Comparison of ENCODE assay signal across 6 cellular contexts in the genomic region with DNA sequence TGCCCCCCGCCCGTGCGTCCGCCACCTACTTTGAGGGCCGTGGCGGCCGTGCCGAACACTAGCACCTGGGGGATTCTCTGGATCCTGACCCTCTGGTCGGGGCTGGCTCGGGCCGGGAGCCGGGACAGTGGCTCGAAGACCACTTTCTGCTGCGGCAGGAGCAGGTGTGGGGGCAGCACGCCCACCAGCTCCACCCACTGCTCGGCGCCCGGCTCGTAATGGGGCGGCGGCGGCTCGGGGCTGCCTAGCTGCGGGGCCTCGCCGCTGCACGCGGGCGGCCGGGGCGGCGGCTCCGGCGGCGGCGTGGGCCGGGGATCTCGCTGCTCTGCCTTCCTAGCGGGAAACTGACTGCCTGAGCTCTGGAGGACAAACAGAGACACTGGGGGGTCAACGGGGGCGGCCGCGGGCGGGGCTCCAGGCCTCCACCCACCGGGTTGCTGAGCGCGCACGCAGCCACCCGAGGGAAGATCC. TPM values are rescaled to one million over a fixed set of nuclear protein-coding genes. Genes with fewer than 3 reads are reported as not detected.
DNase-seq lines count a peak whose midpoint lies in the region; TF ChIP-seq lines count a peak whose summit lies in the region.

No MANE protein-coding gene starts in this region.

- CTCF ChIA-PET in HEK293T (lab: Yijun Ruan, JAX): no interaction called here

- H3K27me3 ChIP-seq in BLaER1 treated with 17β-estradiol and CSF1 and Interleukin-3, amounts not matched to agents 10 nM and 100 nM: peaks cover 12 to 28% (median 21%) of the 10 kb centered on the region in 11 experiments; a peak in 21 of 22 replicates
- H3K27me3 ChIP-seq in adrenal gland: no peaks in the 10 kb centered on the region

- H3K36me3 ChIP-seq in BLaER1 treated with 17β-estradiol and CSF1 and Interleukin-3, amounts not matched to agents 10 nM and 100 nM: peaks cover 0 to 55% (median 31%) of the 10 kb centered on the region in 11 experiments; a peak in 19 of 22 replicates
- H3K36me3 ChIP-seq in adrenal gland (replicated peaks in 1 of 2) (peaks cover 0 to 3% of the 10 kb centered on the region in 2 donors), mesodermal cell (ENCODE audit: control insufficient read depth, insufficient read depth, low read length) (peaks cover 22% of the 10 kb centered on the region)

- peak overlapping the region in 10 of 11 experiments; percentile 20 to 57 (median 44); a peak in 18 of 22 replicates for H3K27ac ChIP-seq in BLaER1 treated with 17β-estradiol and CSF1 and Interleukin-3, amounts not matched to agents 10 nM and 100 nM
- H3K27ac ChIP-seq in adrenal gland (peak overlapping the region in 4 of 5 donors; percentile 7 to 66 (median 43)), mesodermal cell (ENCODE audit: low read depth, low read length, severe bottlenecking) (no peak overlapping the region)

- H3K9ac ChIP-seq in BLaER1 treated with 17β-estradiol and CSF1 and Interleukin-3, amounts not matched to agents 10 nM and 100 nM: peak overlapping the region; percentile 40 to 72 (median 68); a peak in 20 of 22 replicates

- WGBS in adrenal gland, 4 donors: 8 to 28% (median 11%) methylated on average over 14 to 49 of the region's 49 CpGs; no CpG with 5 or more reads in 1 of the 4 donors
- 5% methylated on average over 19 to 44 of the region's 49 CpGs for WGBS in mesodermal cell (ENCODE audit: insufficient coverage in 2 of 2), 2 experiments

- H3K4me3 ChIP-seq in BLaER1 treated with 17β-estradiol and CSF1 and Interleukin-3, amounts not matched to agents 10 nM and 100 nM: peak overlapping the region; percentile 25 to 61 (median 46); a peak in 17 of 20 replicates
- H3K4me3 ChIP-seq in adrenal gland: peak overlapping the region in 2 of 4 donors; percentile 22 to 74
- peak overlapping the region; percentile 33 for H3K4me3 ChIP-seq in mesodermal cell (ENCODE audit: extremely low read depth, insufficient read depth, low read length, poor library complexity, severe bottlenecking)

- POLR2A ChIA-PET in HEK293T (lab: Yijun Ruan, JAX): no interaction called here

- intact Hi-C loops in adrenal gland (cut with DNase I): no loop called here
- intact Hi-C loops in posterior vena cava (cut with DNase I): no loop called here

- peaks cover 0 to 8% (median 0%) of the 10 kb centered on the region in 11 experiments; a peak in 1 of 22 replicates for H4K20me1 ChIP-seq in BLaER1 treated with 17β-estradiol and CSF1 and Interleukin-3, amounts not matched to agents 10 nM and 100 nM

- H3K9me3 ChIP-seq in BLaER1 treated with 17β-estradiol and CSF1 and Interleukin-3, amounts not matched to agents 10 nM and 100 nM (replicated peaks in 1 of 11): no peaks in the 10 kb centered on the region
- no peaks in the 10 kb centered on the region for H3K9me3 ChIP-seq in adrenal gland (replicated peaks in 1 of 3)
- H3K9me3 ChIP-seq in mesodermal cell (ENCODE audit: control insufficient read depth, low read length): no peaks in the 10 kb centered on the region

- no peak for TF ChIP-seq CTCF in adrenal gland (IDR thresholded peaks at IDR 0.05)

- DNase-seq in adrenal gland (no peak), HEK293T (ENCODE audit: extremely low spot score) (no peak), NCI-H1694 (lab: John Stamatoyannopoulos, UW) (no peak), posterior vena cava (ENCODE audit: low spot score) (no peak)

- H3K4me1 ChIP-seq in BLaER1 treated with 17β-estradiol and CSF1 and Interleukin-3, amounts not matched to agents 10 nM and 100 nM: peaks cover 52 to 61% (median 58%) of the 10 kb centered on the region in 10 experiments
- H3K4me1 ChIP-seq in adrenal gland (replicated peaks in 1 of 2) (peaks cover 9% of the 10 kb centered on the region in 2 donors), mesodermal cell (ENCODE audit: control insufficient read depth, insufficient read depth, low read length, poor library complexity, severe bottlenecking) (peaks cover 7% of the 10 kb centered on the region)

- TF ChIP-seq POLR2A in adrenal gland (IDR thresholded peaks at IDR 0.05): no peak

- peak overlapping the region; percentile 78 to 99 (median 92) for H3K4me2 ChIP-seq in BLaER1 treated with 17β-estradiol and CSF1 and Interleukin-3, amounts not matched to agents 10 nM and 100 nM

TF ChIP-seq in HEK293T, 16 proteins besides CTCF, POLR2A, EP300 and RAD21:
- no peak for TF ChIP-seq ARNT (IDR thresholded peaks at IDR 0.05)
- no peak for TF ChIP-seq ELF4 (IDR thresholded peaks at IDR 0.05)
- no peak for TF ChIP-seq BHLHE40 (IDR thresholded peaks at IDR 0.05; ENCODE audit: borderline replicate concordance)
- TF ChIP-seq PKNOX1 (IDR thresholded peaks at IDR 0.05): no peak
- TF ChIP-seq FOXK2 (IDR thresholded peaks at IDR 0.05): no peak
- TF ChIP-seq L3MBTL2 (conservative IDR thresholded peaks at IDR 0.05): no peak
- TF ChIP-seq FOXA1 (IDR thresholded peaks at IDR 0.05): no peak
- TF ChIP-seq NFRKB (IDR thresholded peaks at IDR 0.05): no peak

RNA-seq across cellular contexts. Expression of gene DCAF15, which starts 26.4 kb away (rescaled TPM):
- 10 to 100 TPM in 6 of 8 donors, 1 to 10 TPM in 2; 7.6 to 22.8 (median 12.8) TPM for total RNA-seq in adrenal gland
- polyA plus RNA-seq in adrenal gland: 100 to 1,000 TPM in 1 of 3 donors, 10 to 100 TPM in 1, 1 to 10 TPM in 1; 6.7 to 147 (median 54.1) TPM
- 49.4 TPM for polyA plus RNA-seq in mesodermal cell (2013, experiment 1 of 2)
- polyA plus RNA-seq in mesodermal cell (2013, experiment 2 of 2): 40.8 TPM
- 10 to 100 TPM; 18.8 to 21.0 TPM for total RNA-seq in posterior vena cava

RNA-seq across cellular contexts. Expression of gene RFX1, which starts 27.4 kb away (rescaled TPM):
- total RNA-seq in adrenal gland (10 to 100 TPM in 3 of 8 donors, 1 to 10 TPM in 5; 5.6 to 21.4 (median 8.3) TPM), posterior vena cava (1 to 10 TPM; 7.5 to 7.8 TPM)
- 10 to 100 TPM in 1 of 3 donors, 1 to 10 TPM in 2; 1.4 to 15.4 (median 6.8) TPM for polyA plus RNA-seq in adrenal gland
- 12.8 TPM for polyA plus RNA-seq in mesodermal cell (2013, experiment 1 of 2)
- polyA plus RNA-seq in mesodermal cell (2013, experiment 2 of 2): 10.3 TPM

RNA-seq across cellular contexts. Expression of gene PODNL1, which starts 40.5 kb away (rescaled TPM):
- 1 to 10 TPM in 1 of 8 donors, under 1 TPM in 5, not detected in 2; 0.35 to 2.1 (median 0.52) TPM for total RNA-seq in adrenal gland
- polyA plus RNA-seq in adrenal gland: 1 to 10 TPM in 2 of 3 donors, under 1 TPM in 1; 0.15 to 1.7 (median 1.1) TPM
- polyA plus RNA-seq in mesodermal cell (2013, experiment 1 of 2): 1.2 TPM
- polyA plus RNA-seq in mesodermal cell (2013, experiment 2 of 2): 2.5 TPM
- 1 to 10 TPM; 2.4 to 8.7 TPM for total RNA-seq in posterior vena cava

RNA-seq across cellular contexts. Expression of gene RLN3, which starts 49.2 kb away (rescaled TPM):
- not detected for total RNA-seq in adrenal gland
- polyA plus RNA-seq in adrenal gland: not detected
- polyA plus RNA-seq in mesodermal cell (2013, experiment 1 of 2): not detected
- not detected for polyA plus RNA-seq in mesodermal cell (2013, experiment 2 of 2)
- total RNA-seq in posterior vena cava: not detected

RNA-seq across cellular contexts. Expression of gene IL27RA, which starts 52.8 kb away (rescaled TPM):
- total RNA-seq in adrenal gland (1 to 10 TPM; 1.2 to 5.2 (median 4.1) TPM), posterior vena cava (1 to 10 TPM; 3.6 to 5.3 TPM)
- polyA plus RNA-seq in adrenal gland: 1 to 10 TPM; 1.6 to 3.6 (median 2.5) TPM
- 13.6 TPM for polyA plus RNA-seq in mesodermal cell (2013, experiment 1 of 2)
- polyA plus RNA-seq in mesodermal cell (2013, experiment 2 of 2): 11.2 TPM
